Comparison of ENCODE assay signal across 17 cellular contexts in the genomic region with DNA sequence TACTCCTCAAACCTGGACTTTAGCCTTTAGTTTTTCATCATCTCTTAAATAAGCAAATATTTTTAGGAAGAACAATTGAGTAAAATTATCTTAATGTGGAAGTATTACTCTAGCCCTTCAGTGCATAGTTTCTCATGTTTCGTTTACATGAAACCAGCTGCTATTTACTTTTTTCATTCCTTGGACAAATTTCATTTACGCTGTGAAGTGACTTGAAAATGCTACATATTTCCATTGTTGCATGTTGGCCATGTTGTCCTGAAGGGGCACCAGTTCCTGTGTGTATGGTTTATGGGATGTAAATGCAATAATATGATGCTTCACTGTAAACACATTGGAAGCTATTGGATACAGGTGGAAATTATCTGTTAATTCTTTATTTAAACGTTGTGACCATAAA.
"Had no signal": no experiment of that assay in that cellular context is flagged by ENCODE, and none has a peak within 500 bp of the region (broad histone marks: within the 10 kb centered on the region; RNA-seq: fewer than 3 reads in every experiment).

No MANE protein-coding gene starts in this region.

- H3K4me1 Mint-ChIP-seq: activated T-helper 17 cell treated with anti-CD3 and anti-CD28 coated beads, Interleukin-2, amount 50 U/mL, for 72 hours had no signal

- H3K4me3 Mint-ChIP-seq: activated naive CD8-positive, alpha-beta T cell; activated T-cell treated with anti-CD3 and anti-CD28 coated beads, Interleukin-2, amount 50 U/mL, for 24 hours; activated T-helper 17 cell treated with anti-CD3 and anti-CD28 coated beads, Interleukin-2, amount 50 U/mL, for 72 hours; natural killer cell treated with Interleukin-12 subunit alpha and Interleukin-12 subunit beta and Interleukin-15 and Interleukin-18, amount 100 ng/mL, for 72 hours had no signal

- DNase-seq: activated CD4-positive, alpha-beta T cell treated with anti-CD3 and anti-CD28 coated beads for 1 hour; activated CD4-positive, alpha-beta T cell treated with anti-CD3 and anti-CD28 coated beads, Interleukin-2, amount 50 U/mL, for 1 hour; activated T-cell treated with anti-CD3 and anti-CD28 coated beads, Interleukin-2, amount 50 U/mL, for 24 hours; central memory CD4-positive, alpha-beta T cell; left ventricle myocardium inferior; mammary epithelial cell; midbrain; pancreas; psoas muscle; stimulated activated CD4-positive, alpha-beta T cell treated with anti-CD3 and anti-CD28 coated beads, Interleukin-4, amount 100 ng/mL, for 24 hours; stimulated activated naive CD4-positive, alpha-beta T cell treated with Interleukin-2 at 50 U/mL for 16 hours; T-helper 9 cell had no signal

- H3K36me3 ChIP-seq: esophagus muscularis mucosa, pancreas, right atrium auricular region had no signal

- H3K27me3 ChIP-seq: esophagus muscularis mucosa, pancreas, right atrium auricular region had no signal

- H3K27ac ChIP-seq: esophagus muscularis mucosa, left ventricle myocardium inferior, pancreas, psoas muscle, right atrium auricular region had no signal

- ATAC-seq: activated T-helper 17 cell treated with anti-CD3 and anti-CD28 coated beads, Interleukin-2, amount 50 U/mL, for 72 hours; natural killer cell treated with Interleukin-12 subunit alpha and Interleukin-12 subunit beta and Interleukin-15 and Interleukin-18, amount 100 ng/mL, for 72 hours; pancreas had no signal

- H3K27me3 Mint-ChIP-seq: activated naive CD8-positive, alpha-beta T cell; activated T-cell treated with anti-CD3 and anti-CD28 coated beads, Interleukin-2, amount 50 U/mL, for 24 hours; activated T-helper 17 cell treated with anti-CD3 and anti-CD28 coated beads, Interleukin-2, amount 50 U/mL, for 72 hours; natural killer cell treated with Interleukin-12 subunit alpha and Interleukin-12 subunit beta and Interleukin-15 and Interleukin-18, amount 100 ng/mL, for 72 hours had no signal

- H3K27ac Mint-ChIP-seq: activated naive CD8-positive, alpha-beta T cell; activated T-cell treated with anti-CD3 and anti-CD28 coated beads, Interleukin-2, amount 50 U/mL, for 24 hours; activated T-helper 17 cell treated with anti-CD3 and anti-CD28 coated beads, Interleukin-2, amount 50 U/mL, for 72 hours; natural killer cell treated with Interleukin-12 subunit alpha and Interleukin-12 subunit beta and Interleukin-15 and Interleukin-18, amount 100 ng/mL, for 72 hours had no signal

- H3K4me3 ChIP-seq: esophagus muscularis mucosa, left ventricle myocardium inferior, pancreas, psoas muscle, right atrium auricular region had no signal

- H3K4me1 ChIP-seq: right atrium auricular region had no signal

- H3K9me3 ChIP-seq: esophagus muscularis mucosa, left ventricle myocardium inferior, pancreas, psoas muscle, right atrium auricular region had no signal

- H3K9me3 Mint-ChIP-seq: activated T-cell treated with anti-CD3 and anti-CD28 coated beads, Interleukin-2, amount 50 U/mL, for 24 hours; activated T-helper 17 cell treated with anti-CD3 and anti-CD28 coated beads, Interleukin-2, amount 50 U/mL, for 72 hours; natural killer cell treated with Interleukin-12 subunit alpha and Interleukin-12 subunit beta and Interleukin-15 and Interleukin-18, amount 100 ng/mL, for 72 hours had no signal
